ENCODE assay signal across 8 cellular contexts in the genomic region with DNA sequence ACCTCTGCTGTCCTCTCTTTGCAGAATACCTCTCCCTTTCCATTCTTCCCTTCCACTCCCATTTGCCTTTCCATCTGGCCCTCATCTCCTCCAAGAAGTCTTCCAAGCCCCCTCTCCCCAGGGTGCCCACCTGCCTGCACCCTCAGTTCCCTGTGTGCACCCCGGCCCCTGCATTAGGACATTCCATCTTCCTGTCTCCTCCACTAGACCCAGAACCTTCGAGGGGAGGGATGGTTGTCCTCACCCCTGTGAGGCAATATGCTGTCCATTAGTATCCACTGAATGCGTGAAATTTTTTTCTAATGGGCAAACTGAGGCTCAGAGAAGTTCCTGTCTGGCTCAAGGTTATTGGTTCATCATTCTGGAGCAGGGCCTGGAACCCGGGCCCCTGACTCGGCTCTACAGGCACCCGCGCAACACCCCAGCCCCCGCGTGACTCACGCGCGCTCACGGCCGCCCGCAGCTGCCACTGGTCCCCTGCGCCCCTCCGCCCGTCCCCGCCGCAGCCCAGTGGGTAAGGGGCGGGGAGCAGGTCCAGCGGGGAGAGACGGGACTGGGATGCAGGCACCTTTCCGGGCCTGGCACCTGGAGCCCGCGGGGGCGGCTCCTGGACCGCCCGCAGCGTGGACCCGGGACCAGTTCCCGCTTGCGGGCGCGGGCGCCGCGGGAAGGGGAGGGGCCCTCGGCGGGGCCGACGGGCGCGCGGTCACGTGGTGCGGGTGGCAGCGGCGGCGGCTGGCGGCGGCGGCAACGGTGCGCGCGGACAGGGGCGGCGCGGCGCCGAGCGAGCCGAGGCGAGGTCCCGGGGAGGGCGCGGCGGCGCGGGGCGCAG. TPM values are rescaled to one million over a fixed set of nuclear protein-coding genes. Genes with fewer than 3 reads are reported as not detected.
A peak's percentile ranks its signal among the peaks of the same experiment; 100 is the strongest.
DNase-seq lines count a peak whose midpoint lies in the region; ATAC-seq and TF ChIP-seq lines count a peak whose summit lies in the region.

No MANE protein-coding gene starts in this region.

- peaks cover 20% of the 10 kb centered on the region for H3K4me1 Mint-ChIP-seq in dendritic cell treated with granulocyte-macrophage colony-stimulating factor and Interleukin-4, amounts not matched to agents 40 ng/mL and 50 ng/mL, for 4 days (ENCODE audit: low read depth)
- H3K4me1 Mint-ChIP-seq in mesothelial cell of epicardium = peaks cover 9% of the 10 kb centered on the region

- H3K36me3 Mint-ChIP-seq in dendritic cell treated with granulocyte-macrophage colony-stimulating factor and Interleukin-4, amounts not matched to agents 40 ng/mL and 50 ng/mL, for 4 days (ENCODE audit: low read depth) = no peaks in the 10 kb centered on the region
- no peaks in the 10 kb centered on the region for H3K36me3 Mint-ChIP-seq in mesothelial cell of epicardium

- WGBS in suprapubic skin = 30% methylated on average over 3 of the region's 72 CpGs

- H3K4me1 ChIP-seq in HUES6 (ENCODE audit: control insufficient read depth, insufficient read depth, low read length) (peaks cover 13% of the 10 kb centered on the region; the same call in 1 of the 2 replicates), suprapubic skin (peaks cover 19% of the 10 kb centered on the region)

- TF ChIP-seq CTCF in mesothelial cell of epicardium (IDR thresholded peaks at IDR 0.05; ENCODE audit: unreplicated experiment) = no peak
- TF ChIP-seq CTCF in suprapubic skin (IDR thresholded peaks at IDR 0.05) = no peak

- peak in 10 of 14 donors; percentile 12 to 69 (median 46) for DNase-seq in C1 segment of cervical spinal cord (lab: John Stamatoyannopoulos, UW)
- peak; percentile 61 for DNase-seq in activated CD4-positive, alpha-beta T cell treated with anti-CD3 and anti-CD28 coated beads for 48 hours
- peak; percentile 45 to 57 for DNase-seq in mesothelial cell of epicardium (ENCODE audit: low spot score in 2 of 2, unreplicated experiment in 2 of 2)
- DNase-seq in suprapubic skin (ENCODE audit: low spot score in 2 of 2) = no peak
- DNase-seq in HUDEP-2 (lab: John Stamatoyannopoulos, UW; ENCODE audit: unreplicated experiment in 76 of 76) = no peak

- no peak for ATAC-seq in GM18517 (IDR thresholded peaks at IDR 0.05; ENCODE audit: unreplicated experiment)

- H3K27me3 ChIP-seq in HUES6 (ENCODE audit: control insufficient read depth, insufficient read depth, low read length) (peaks cover 58% of the 10 kb centered on the region), suprapubic skin (peaks cover 61% of the 10 kb centered on the region)

- intact Hi-C loops in dendritic cell treated with granulocyte-macrophage colony-stimulating factor and Interleukin-4, amounts not matched to agents 40 ng/mL and 50 ng/mL, for 4 days (cut with micrococcal nuclease) = no loop called here

- peaks cover 71% of the 10 kb centered on the region for H3K27me3 Mint-ChIP-seq in dendritic cell treated with granulocyte-macrophage colony-stimulating factor and Interleukin-4, amounts not matched to agents 40 ng/mL and 50 ng/mL, for 4 days
- peaks cover 66% of the 10 kb centered on the region for H3K27me3 Mint-ChIP-seq in mesothelial cell of epicardium (ENCODE audit: low read depth)

- no peak overlapping the region for H3K27ac ChIP-seq in HUES6 (ENCODE audit: low read depth, low read length)
- no peak overlapping the region for H3K27ac ChIP-seq in suprapubic skin

- peak overlapping the region; percentile 51 for H3K4me3 Mint-ChIP-seq in dendritic cell treated with granulocyte-macrophage colony-stimulating factor and Interleukin-4, amounts not matched to agents 40 ng/mL and 50 ng/mL, for 4 days
- H3K4me3 Mint-ChIP-seq in mesothelial cell of epicardium = peak overlapping the region; percentile 60

- H3K36me3 ChIP-seq in HUES6 (ENCODE audit: control insufficient read depth, insufficient read depth, low read length) (no peaks in the 10 kb centered on the region), suprapubic skin (no peaks in the 10 kb centered on the region)

- TF ChIP-seq POLR2A in suprapubic skin (IDR thresholded peaks at IDR 0.05) = no peak

- no peak overlapping the region for H3K9ac ChIP-seq in HUES6 (ENCODE audit: low read length)

- H3K4me3 ChIP-seq in HUES6 (ENCODE audit: low read depth, low read length) = peak overlapping the region; percentile 60
- H3K4me3 ChIP-seq in suprapubic skin = peak overlapping the region; percentile 53

- no peaks in the 10 kb centered on the region for H3K9me3 ChIP-seq in HUES6 (ENCODE audit: control insufficient read depth, insufficient read depth, low read depth, low read length)
- no peaks in the 10 kb centered on the region for H3K9me3 ChIP-seq in suprapubic skin

- no peak overlapping the region for H3K27ac Mint-ChIP-seq in dendritic cell treated with granulocyte-macrophage colony-stimulating factor and Interleukin-4, amounts not matched to agents 40 ng/mL and 50 ng/mL, for 4 days
- H3K27ac Mint-ChIP-seq in mesothelial cell of epicardium = no peak overlapping the region

- H3K9me3 Mint-ChIP-seq in dendritic cell treated with granulocyte-macrophage colony-stimulating factor and Interleukin-4, amounts not matched to agents 40 ng/mL and 50 ng/mL, for 4 days = no peaks in the 10 kb centered on the region
- H3K9me3 Mint-ChIP-seq in mesothelial cell of epicardium = no peaks in the 10 kb centered on the region

- TF ChIP-seq EP300 in suprapubic skin (IDR thresholded peaks at IDR 0.05) = no peak

RNA-seq across cellular contexts. Expression of a gene that starts 7.0 kb away (rescaled TPM):
- total RNA-seq in mesothelial cell of epicardium = 8.8 to 9.0 TPM (median 9.0 TPM) in 3 replicates
- 1 to 10 TPM; 1.1 to 2.7 (median 1.7) TPM for total RNA-seq in suprapubic skin

RNA-seq across cellular contexts. Expression of a gene that starts 22.3 kb away (rescaled TPM):
- not detected in 3 replicates for total RNA-seq in mesothelial cell of epicardium
- 1 to 10 TPM in 3 of 4 donors, under 1 TPM in 1; 0.76 to 9.6 (median 5.4) TPM for total RNA-seq in suprapubic skin

RNA-seq across cellular contexts. Expression of a gene that starts 29.3 kb away (rescaled TPM):
- total RNA-seq in mesothelial cell of epicardium (12.5 to 14.9 TPM (median 13.3 TPM) in 3 replicates), suprapubic skin (10 to 100 TPM in 1 of 4 donors, 1 to 10 TPM in 3; 8.8 to 16.5 (median 9.2) TPM)

RNA-seq across cellular contexts. Expression of a gene that starts 49.7 kb away (rescaled TPM):
- total RNA-seq in mesothelial cell of epicardium (3.1 to 3.5 TPM (median 3.3 TPM) in 3 replicates), suprapubic skin (1 to 10 TPM; 1.1 to 2.6 (median 1.9) TPM)

Comparison
In these comparisons a context has a peak if more than half of its experiments do, and no peak if none do; other contexts are left out.
1. DNase-seq: peak in C1 segment of cervical spinal cord (10 of 14), activated CD4-positive, alpha-beta T cell treated with anti-CD3 and anti-CD28 coated beads for 48 hours (single experiment) and mesothelial cell of epicardium (2 of 2); none in suprapubic skin (0 of 2) and HUDEP-2 (0 of 76).